In the genomic region with DNA sequence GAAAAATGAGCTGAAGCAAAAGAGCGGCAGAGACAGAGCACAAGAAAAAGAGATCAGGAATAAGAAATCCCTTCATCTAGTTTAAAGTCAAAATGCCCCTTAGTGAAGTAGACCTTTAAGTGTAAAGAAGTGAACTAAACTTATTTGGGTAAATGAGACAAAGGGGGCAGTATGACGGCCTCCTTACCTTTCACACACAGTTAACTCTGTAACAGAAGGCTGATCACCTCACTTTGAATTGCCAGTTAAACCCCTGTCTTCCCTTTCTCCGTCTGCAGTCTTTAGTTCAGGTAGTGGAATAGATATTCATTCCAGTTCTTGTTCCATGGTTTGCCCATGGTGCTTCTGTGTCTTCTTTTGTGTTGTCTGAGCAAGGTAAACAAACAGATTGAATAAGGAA, we compare ENCODE assay signal across 19 cellular contexts.
"Had no signal": no experiment of that assay in that cellular context is flagged by ENCODE, and none has a peak within 500 bp of the region (broad histone marks: within the 10 kb centered on the region; RNA-seq: fewer than 3 reads in every experiment).

No MANE protein-coding gene starts in this region.

- H3K4me2 ChIP-seq: hepatocyte had no signal

- H3K79me2 ChIP-seq: hepatocyte had no signal

- H3K27me3 ChIP-seq: colonic mucosa, hepatocyte, ovary, right atrium auricular region, sigmoid colon, suprapubic skin, thyroid gland had no signal

- H2AFZ ChIP-seq: hepatocyte had no signal

- DNase-seq: colonic mucosa; dermis blood vessel endothelial cell; foreskin melanocyte; head of caudate nucleus; islet precursor cell; left ventricle myocardium inferior; lower lobe of right lung; naive B cell; nucleus accumbens; ovary; sigmoid colon; stimulated activated CD4-positive, alpha-beta T cell treated with anti-CD3 and anti-CD28 coated beads, Interleukin-12 subunit alpha, Interleukin-12 subunit beta, amount 100 ng/mL, for 4 hours; stimulated activated naive CD4-positive, alpha-beta T cell treated with Interleukin-2 at 50 U/mL for 16 hours; thyroid gland had no signal

- H3K4me1 ChIP-seq: colonic mucosa, left ventricle myocardium inferior, lower lobe of right lung, right atrium auricular region, sigmoid colon, suprapubic skin, thyroid gland had no signal

- ATAC-seq: lower lobe of right lung had no signal

- H3K4me3 ChIP-seq: colonic mucosa, hepatocyte, left ventricle myocardium inferior, lower lobe of right lung, ovary, right atrium auricular region, sigmoid colon, skin epidermis, suprapubic skin, thyroid gland had no signal

- H3K27ac ChIP-seq: colonic mucosa, hepatocyte, left ventricle myocardium inferior, lower lobe of right lung, ovary, right atrium auricular region, sigmoid colon, skin epidermis, suprapubic skin, thyroid gland had no signal

- H3K9me3 ChIP-seq: colonic mucosa, left ventricle myocardium inferior, lower lobe of right lung, ovary, right atrium auricular region, sigmoid colon, suprapubic skin, thyroid gland had no signal

- H3K36me3 ChIP-seq: colonic mucosa, left ventricle myocardium inferior, lower lobe of right lung, ovary, right atrium auricular region, sigmoid colon, suprapubic skin, thyroid gland had no signal

- FAIRE-seq: urothelium cell line had no signal
